14 cellular contexts compared by ENCODE assay signal in the genomic region with DNA sequence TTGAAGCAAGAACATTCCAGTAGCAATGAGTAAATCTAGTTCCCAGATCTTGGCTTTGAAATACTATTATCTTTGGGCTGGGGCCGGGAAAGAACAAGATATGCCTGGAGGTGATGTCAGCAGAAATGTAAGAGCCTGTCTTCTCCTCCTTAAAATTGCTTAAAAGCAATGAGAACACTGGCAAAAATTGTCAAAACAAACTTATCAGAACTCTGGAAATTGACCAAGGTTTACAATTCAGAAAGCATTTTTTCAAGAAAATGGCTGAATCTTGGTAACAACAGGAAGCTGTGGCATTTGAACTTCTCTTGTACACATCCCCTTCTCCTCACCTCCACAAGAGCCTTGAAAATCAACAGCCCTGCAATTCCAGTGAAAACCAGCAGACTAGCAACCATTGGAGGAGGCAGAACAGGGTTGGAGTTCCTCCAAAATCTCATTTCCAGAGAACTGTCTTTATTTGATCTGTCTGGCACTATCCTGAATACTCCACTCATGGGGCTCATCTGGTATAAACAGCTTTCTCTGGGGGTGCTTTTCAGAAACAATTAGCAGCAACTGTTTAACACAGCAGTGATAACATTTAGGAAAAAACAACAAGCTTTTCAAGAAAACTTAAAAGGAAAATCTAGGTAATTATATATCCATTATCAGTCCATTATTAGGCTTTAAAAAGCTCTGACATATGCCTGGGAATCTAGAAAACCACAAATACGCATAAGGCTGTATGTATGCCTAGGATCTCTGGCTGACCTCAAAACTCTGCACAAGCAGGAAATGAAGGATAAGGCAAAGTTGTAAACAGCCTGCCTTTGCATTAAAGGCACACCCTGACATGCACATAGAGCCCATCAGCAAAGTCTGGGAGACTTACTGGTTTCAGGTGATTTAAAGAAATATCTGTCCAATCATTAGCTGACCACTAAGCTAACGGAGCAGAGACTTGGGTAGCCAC. TPM values are rescaled to one million over a fixed set of nuclear protein-coding genes. Genes with fewer than 3 reads are reported as not detected.
DNase-seq lines count a peak whose midpoint lies in the region; ATAC-seq, FAIRE-seq and TF ChIP-seq lines count a peak whose summit lies in the region.
"Had no signal": no experiment of that assay in that cellular context is flagged by ENCODE, and none has a peak within 500 bp of the region (broad histone marks: within the 10 kb centered on the region; RNA-seq: fewer than 3 reads in every experiment).

No MANE protein-coding gene starts in this region.

- H3K4me3 ChIP-seq in astrocyte (ENCODE audit: insufficient read depth, low read depth, low read length) (no peak overlapping the region), left ventricle myocardium inferior (no peak overlapping the region), tibial artery (no peak overlapping the region)
- H3K4me3 ChIP-seq: tibial nerve had no signal

- peaks cover 2 to 9% of the 10 kb centered on the region in 2 donors for H3K4me1 Mint-ChIP-seq in natural killer cell treated with Interleukin-12 subunit alpha and Interleukin-12 subunit beta and Interleukin-15 and Interleukin-18, amount 100 ng/mL, for 72 hours (ENCODE audit: low read depth in 2 of 2)
- peaks cover 8 to 9% of the 10 kb centered on the region in 2 donors for H3K4me1 Mint-ChIP-seq in natural killer cell
- no peaks in the 10 kb centered on the region for H3K4me1 Mint-ChIP-seq in astrocyte (ENCODE audit: low read depth, unreplicated experiment)

- H3K27ac ChIP-seq in astrocyte (ENCODE audit: low read depth, low read length) (peak overlapping the region; percentile 61), left ventricle myocardium inferior (replicated peaks) (peak overlapping the region; percentile 61), tibial artery (peak overlapping the region; percentile 49 to 63)
- H3K27ac ChIP-seq: VCaP had no signal

- TF ChIP-seq CTCF in natural killer cell (IDR thresholded peaks at IDR 0.05) = no peak
- TF ChIP-seq CTCF in astrocyte (IDR thresholded peaks at IDR 0.05; ENCODE audit: insufficient read depth, low read depth, low read length) = no peak
- no peak for TF ChIP-seq CTCF in left ventricle myocardium inferior (IDR thresholded peaks at IDR 0.05; ENCODE audit: borderline replicate concordance)
- TF ChIP-seq CTCF in tibial artery (IDR thresholded peaks at IDR 0.05) = no peak

- H3K27me3 ChIP-seq in astrocyte (ENCODE audit: insufficient read depth, low read length) = no peaks in the 10 kb centered on the region
- H3K27me3 ChIP-seq in left ventricle myocardium inferior (ENCODE audit: low read depth) = no peaks in the 10 kb centered on the region
- no peaks in the 10 kb centered on the region for H3K27me3 ChIP-seq in tibial artery
- H3K27me3 ChIP-seq: tibial nerve had no signal

- H3K36me3 ChIP-seq in astrocyte (ENCODE audit: insufficient read depth, low read length) = no peaks in the 10 kb centered on the region
- no peaks in the 10 kb centered on the region for H3K36me3 ChIP-seq in left ventricle myocardium inferior
- no peaks in the 10 kb centered on the region for H3K36me3 ChIP-seq in tibial artery
- H3K36me3 ChIP-seq: tibial nerve had no signal

- peaks cover 12% of the 10 kb centered on the region for H3K36me3 Mint-ChIP-seq in natural killer cell treated with Interleukin-12 subunit alpha and Interleukin-12 subunit beta and Interleukin-15 and Interleukin-18, amount 100 ng/mL, for 72 hours
- H3K36me3 Mint-ChIP-seq in natural killer cell (peaks cover 21% of the 10 kb centered on the region), astrocyte (ENCODE audit: low read depth, unreplicated experiment) (peaks cover 3% of the 10 kb centered on the region)

- no peak for DNase-seq in natural killer cell treated with Interleukin-12 subunit alpha and Interleukin-12 subunit beta and Interleukin-15 and Interleukin-18, amount 100 ng/mL, for 72 hours (ENCODE audit: low spot score)
- no peak for DNase-seq in natural killer cell
- peak; percentile 79 for DNase-seq in astrocyte (ENCODE audit: low read depth)
- no peak for DNase-seq in left ventricle myocardium inferior
- DNase-seq in tibial artery = peak in 1 of 2 donors; percentile 27
- no peak for DNase-seq in activated gamma-delta T cell treated with Interleukin-2 at 50 U/mL for 16 hours
- no peak for DNase-seq in activated CD4-positive, CD25-positive, alpha-beta regulatory T cell treated with anti-CD3 and anti-CD28 coated beads, Interleukin-2, amount 50 U/mL, for 72 hours
- DNase-seq: amniotic stem cell, erythroblast, Karpas-422 had no signal

- H3K4me1 ChIP-seq in astrocyte (ENCODE audit: insufficient read depth, low read length) (peaks cover 3% of the 10 kb centered on the region), left ventricle myocardium inferior (no peaks in the 10 kb centered on the region), tibial artery (peaks cover 0 to 13% (median 3%) of the 10 kb centered on the region in 4 donors)
- H3K4me1 ChIP-seq: tibial nerve had no signal

- no peaks in the 10 kb centered on the region for H4K20me1 ChIP-seq in astrocyte (ENCODE audit: insufficient read depth, low read length)

- H3K9me3 ChIP-seq in astrocyte (ENCODE audit: insufficient read depth, low read depth, low read length) (no peaks in the 10 kb centered on the region), left ventricle myocardium inferior (replicated peaks) (peaks cover 39% of the 10 kb centered on the region), tibial artery (peaks cover 0 to 28% (median 27%) of the 10 kb centered on the region in 3 donors)

- no peak for ATAC-seq in natural killer cell treated with Interleukin-12 subunit alpha and Interleukin-12 subunit beta and Interleukin-15 and Interleukin-18, amount 100 ng/mL, for 72 hours
- ATAC-seq in natural killer cell (no peak), SK-N-SH treated with all-trans-retinoic acid at 6 μM for 48 hours (no peak)

- peak overlapping the region; percentile 43 for H3K9ac ChIP-seq in astrocyte (ENCODE audit: low read length)

- H3K27ac Mint-ChIP-seq in natural killer cell treated with Interleukin-12 subunit alpha and Interleukin-12 subunit beta and Interleukin-15 and Interleukin-18, amount 100 ng/mL, for 72 hours = peak overlapping the region in 1 of 2 donors; percentile 49
- H3K27ac Mint-ChIP-seq in natural killer cell = no peak overlapping the region
- H3K27ac Mint-ChIP-seq in astrocyte (ENCODE audit: unreplicated experiment) = no peak overlapping the region

- H3K79me2 ChIP-seq in astrocyte (ENCODE audit: insufficient read depth, low read length) = no peaks in the 10 kb centered on the region

- intact Hi-C loops in natural killer cell (cut with micrococcal nuclease) (no loop called here), left ventricle myocardium inferior (cut with micrococcal nuclease) (no loop called here), tibial artery (cut with DNase I; ENCODE audit: low total_unique reads) (no loop called here)

- H3K4me3 Mint-ChIP-seq in natural killer cell treated with Interleukin-12 subunit alpha and Interleukin-12 subunit beta and Interleukin-15 and Interleukin-18, amount 100 ng/mL, for 72 hours = peak overlapping the region; percentile 30
- H3K4me3 Mint-ChIP-seq in natural killer cell (no peak overlapping the region), astrocyte (ENCODE audit: unreplicated experiment) (no peak overlapping the region)

- H3K4me2 ChIP-seq in astrocyte (ENCODE audit: low read length) = no peak overlapping the region

- no peak overlapping the region for H2AFZ ChIP-seq in astrocyte (ENCODE audit: low read depth, low read length)

- FAIRE-seq in astrocyte (lab: Jason Lieb, UNC) = peak; percentile 93
- FAIRE-seq: RCC 7860 had no signal

- H3K9me3 Mint-ChIP-seq in natural killer cell treated with Interleukin-12 subunit alpha and Interleukin-12 subunit beta and Interleukin-15 and Interleukin-18, amount 100 ng/mL, for 72 hours = peaks cover 7% of the 10 kb centered on the region
- H3K9me3 Mint-ChIP-seq in natural killer cell (peaks cover 3 to 4% of the 10 kb centered on the region in 2 donors), astrocyte (ENCODE audit: unreplicated experiment) (peaks cover 5% of the 10 kb centered on the region)

- peaks cover 0 to 15% of the 10 kb centered on the region in 2 donors for H3K27me3 Mint-ChIP-seq in natural killer cell treated with Interleukin-12 subunit alpha and Interleukin-12 subunit beta and Interleukin-15 and Interleukin-18, amount 100 ng/mL, for 72 hours
- H3K27me3 Mint-ChIP-seq in natural killer cell (ENCODE audit: low read depth in 2 of 2) = peaks cover 3 to 17% of the 10 kb centered on the region in 2 donors
- no peaks in the 10 kb centered on the region for H3K27me3 Mint-ChIP-seq in astrocyte (ENCODE audit: low read depth, unreplicated experiment)

TF ChIP-seq in SK-N-SH treated with all-trans-retinoic acid at 6 μM for 48 hours, 23 proteins besides CTCF, POLR2A, EP300 and RAD21 (continues in another document):
- TF ChIP-seq ZNF8 (CRISPR knock-in tag; IDR thresholded peaks at IDR 0.05) = no peak
- no peak for TF ChIP-seq ZNF70 (CRISPR knock-in tag; IDR thresholded peaks at IDR 0.05)

RNA-seq across cellular contexts. Expression of a gene that starts 13.7 kb away (rescaled TPM):
- 10 to 100 TPM in 1 of 2 donors, 1 to 10 TPM in 1; 9.1 to 12.5 TPM for total RNA-seq in natural killer cell treated with Interleukin-12 subunit alpha and Interleukin-12 subunit beta and Interleukin-15 and Interleukin-18, amount 100 ng/mL, for 72 hours
- total RNA-seq in natural killer cell (10 to 100 TPM; 50.9 to 71.3 (median 68.6) TPM), astrocyte (479 and 678 TPM in 2 replicates), left ventricle myocardium inferior (99.3 TPM)

RNA-seq across cellular contexts. Expression of a gene that starts 23.7 kb away (rescaled TPM):
- total RNA-seq in natural killer cell treated with Interleukin-12 subunit alpha and Interleukin-12 subunit beta and Interleukin-15 and Interleukin-18, amount 100 ng/mL, for 72 hours = under 1 TPM; 0.29 to 0.92 TPM
- total RNA-seq in natural killer cell (under 1 TPM in 1 of 3 donors, not detected in 2; 0.40 TPM), astrocyte (1.6 and 2.2 TPM in 2 replicates), left ventricle myocardium inferior (13.9 TPM)

RNA-seq across cellular contexts. Expression of a gene that starts 33.8 kb away (rescaled TPM):
- 1 to 10 TPM in 1 of 2 donors, under 1 TPM in 1; 0.71 to 2.3 TPM for total RNA-seq in natural killer cell treated with Interleukin-12 subunit alpha and Interleukin-12 subunit beta and Interleukin-15 and Interleukin-18, amount 100 ng/mL, for 72 hours
- total RNA-seq in natural killer cell (10 to 100 TPM in 2 of 3 donors, 1 to 10 TPM in 1; 9.0 to 21.1 (median 19.3) TPM), astrocyte (0.17 and 1.1 TPM in 2 replicates), left ventricle myocardium inferior (3.0 TPM)

RNA-seq across cellular contexts. Expression of a gene that starts 35.0 kb away (rescaled TPM):
- total RNA-seq in natural killer cell treated with Interleukin-12 subunit alpha and Interleukin-12 subunit beta and Interleukin-15 and Interleukin-18, amount 100 ng/mL, for 72 hours = 10 to 100 TPM; 84.7 to 87.1 TPM
- total RNA-seq in natural killer cell (100 to 1,000 TPM; 162 to 173 (median 169) TPM), astrocyte (44.0 and 48.7 TPM in 2 replicates), left ventricle myocardium inferior (76.4 TPM)

RNA-seq across cellular contexts. Expression of a gene that starts 54.4 kb away (rescaled TPM):
- total RNA-seq in natural killer cell treated with Interleukin-12 subunit alpha and Interleukin-12 subunit beta and Interleukin-15 and Interleukin-18, amount 100 ng/mL, for 72 hours = 10 to 100 TPM; 24.5 to 49.5 TPM
- total RNA-seq in natural killer cell (10 to 100 TPM; 14.1 to 15.2 (median 14.8) TPM), astrocyte (33.6 and 34.1 TPM in 2 replicates), left ventricle myocardium inferior (21.3 TPM)
